Comparison of ENCODE assay signal across 5 cellular contexts in the genomic region with DNA sequence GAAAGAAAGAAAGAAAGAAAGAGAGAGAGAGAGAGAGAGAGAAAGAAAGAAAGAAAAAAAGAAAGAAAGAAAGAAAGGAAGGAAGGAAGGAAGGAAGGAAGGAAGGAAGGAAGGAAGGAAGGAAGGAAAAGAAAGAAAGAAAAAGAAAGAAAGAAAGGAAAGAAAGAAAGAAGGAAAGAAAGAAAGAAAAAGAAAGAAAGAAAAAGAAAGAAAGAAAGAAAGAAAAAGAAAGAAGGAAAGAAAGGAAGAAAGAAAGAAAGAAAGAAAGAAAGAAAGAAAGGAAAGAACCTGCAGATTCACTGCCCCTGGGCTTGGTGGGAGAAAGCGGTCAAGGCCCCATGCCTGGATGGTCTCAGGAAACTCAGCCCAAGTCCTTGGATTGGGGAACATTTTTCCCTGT.
DNase-seq lines count a peak whose midpoint lies in the region; ATAC-seq, FAIRE-seq and TF ChIP-seq lines count a peak whose summit lies in the region.
"Not testable (repeated sequence)": the region's sequence is repeated elsewhere in the genome, so short reads cannot be mapped to it uniquely, and the experiment has no call there.

No MANE protein-coding gene starts in this region.

- not testable (repeated sequence) for H3K9me1 ChIP-seq in K562 (ENCODE audit: control insufficient read depth, insufficient read depth, low read length)

- H3K27me3 Mint-ChIP-seq in WTC11 (ENCODE audit: low read depth); type B pancreatic cell: not testable (repeated sequence)

- H3K4me3 Mint-ChIP-seq in WTC11, type B pancreatic cell: not testable (repeated sequence)

- H2AFZ ChIP-seq in K562 (ENCODE audit: low read depth, low read length); osteoblast (ENCODE audit: low read length): not testable (repeated sequence)

- H3K36me3 Mint-ChIP-seq in WTC11, type B pancreatic cell: not testable (repeated sequence)

- not testable (repeated sequence) for H3K4me2 ChIP-seq in A549; K562 (ENCODE audit: insufficient read depth, low read length); osteoblast (ENCODE audit: insufficient read depth, low read length)

- not testable (repeated sequence) for TF ChIP-seq RAD21 in A549 (conservative IDR thresholded peaks at IDR 0.05 in 1 of 2, IDR thresholded peaks at IDR 0.05 in 1 of 2); K562 (CRISPR knock-in tag; conservative IDR thresholded peaks at IDR 0.05 in 1 of 2, IDR thresholded peaks at IDR 0.05 in 1 of 2)

- WGBS in A549 (ENCODE audit: missing lambda C conversion rate), result 82% methylated on average over 1 of the region's 1 CpG
- WGBS in K562 (ENCODE audit: insufficient coverage, low coverage, missing lambda C conversion rate), result no CpG with 5 or more reads among the region's 1 CpG

- POLR2A ChIA-PET in A549 (lab: Yijun Ruan, JAX); WTC11 (lab: Charles Lee); K562 (lab: Yijun Ruan, JAX): not testable (repeated sequence)

- CTCF ChIA-PET in A549 (lab: Yijun Ruan, JAX); WTC11 (lab: Charles Lee); K562 (lab: Yijun Ruan, JAX; ENCODE audit: low intra/inter-chr PET ratio): not testable (repeated sequence)

- not testable (repeated sequence) for H3K36me3 ChIP-seq in K562 (ENCODE audit: control insufficient read depth, insufficient read depth, low read length); osteoblast (ENCODE audit: insufficient read depth, low read length)

- TF ChIP-seq POLR2A in A549 (IDR thresholded peaks at IDR 0.05; ENCODE audit: low read length); K562 (conservative IDR thresholded peaks at IDR 0.05): not testable (repeated sequence)

- H3K4me3 ChIP-seq in A549; K562; osteoblast (ENCODE audit: insufficient read depth, low read length): not testable (repeated sequence)

- peaks cover 34% of the 10 kb centered on the region for H3K4me1 ChIP-seq in A549
- not testable (repeated sequence) for H3K4me1 ChIP-seq in K562 (replicated peaks in 1 of 2; ENCODE audit: control insufficient read depth in 2 of 2, insufficient read depth in 2 of 2, low read length in 2 of 2); osteoblast (ENCODE audit: insufficient read depth, low read length)

- ATAC-seq in A549, WTC11, K562: not testable (repeated sequence)

- TF ChIP-seq EP300 in A549 (IDR thresholded peaks at IDR 0.05); K562 (IDR thresholded peaks at IDR 0.05; ENCODE audit: low read length): not testable (repeated sequence)

- H3K4me1 Mint-ChIP-seq in WTC11; type B pancreatic cell (ENCODE audit: unreplicated experiment): not testable (repeated sequence)

- intact Hi-C loops in K562 (cut with micrococcal nuclease), result not testable (repeated sequence)

- not testable (repeated sequence) for H3K9ac ChIP-seq in K562 (ENCODE audit: insufficient read depth in 1 of 2, low read depth in 2 of 2, low read length in 2 of 2)

- peaks cover 0 to 17% of the 10 kb centered on the region in 2 experiments; a peak in 1 of 5 replicates for H3K27me3 ChIP-seq in K562 (ENCODE audit: control insufficient read depth in 2 of 2, insufficient read depth in 2 of 2, low read length in 2 of 2)
- not testable (repeated sequence) for H3K27me3 ChIP-seq in osteoblast (ENCODE audit: insufficient read depth, low read length)

- not testable (repeated sequence) for H3K27ac Mint-ChIP-seq in WTC11, type B pancreatic cell

- FAIRE-seq in A549 (lab: Jason Lieb, UNC); K562 (lab: Jason Lieb, UNC): not testable (repeated sequence)

- TF ChIP-seq CTCF in A549 (IDR thresholded peaks at IDR 0.05); WTC11 (IDR thresholded peaks at IDR 0.05); K562 (IDR thresholded peaks at IDR 0.05 in 2 of 3, conservative IDR thresholded peaks at IDR 0.05 in 1 of 3; ENCODE audit: insufficient read depth in 2 of 3, low read depth in 1 of 3, low read length in 3 of 3); osteoblast (IDR thresholded peaks at IDR 0.05; ENCODE audit: extremely low read depth, low read depth, low read length); type B pancreatic cell (conservative IDR thresholded peaks at IDR 0.05): not testable (repeated sequence)

- not testable (repeated sequence) for H4K20me1 ChIP-seq in K562 (replicated peaks; ENCODE audit: control insufficient read depth, insufficient read depth, low read length); osteoblast (ENCODE audit: insufficient read depth, low read length)

- H3K9me3 ChIP-seq in A549; K562 (replicated peaks; ENCODE audit: control insufficient read depth, insufficient read depth, low read depth, low read length); osteoblast (ENCODE audit: low read depth, low read length): not testable (repeated sequence)

- not testable (repeated sequence) for H3K79me2 ChIP-seq in K562 (ENCODE audit: control insufficient read depth, insufficient read depth, low read length); osteoblast (ENCODE audit: insufficient read depth, low read length)

- DNase-seq in A549 (ENCODE audit: low read depth in 1 of 2, low spot score in 1 of 2); WTC11 (ENCODE audit: low spot score); K562 (ENCODE audit: extremely low read depth in 1 of 4, low spot score in 3 of 4): not testable (repeated sequence)
- DNase-seq in osteoblast (ENCODE audit: insufficient read length, low spot score, missing footprints) (peak; percentile 46), type B pancreatic cell (ENCODE audit: extremely low spot score, unreplicated experiment) (peak; percentile 24)

- BruUV-seq in K562 (replicated peaks; lab: Mats Ljungman, UMichigan), result not testable (repeated sequence)

- in situ Hi-C loops in K562 (cut with MboI), result not testable (repeated sequence)

- not testable (repeated sequence) for H3K9me3 Mint-ChIP-seq in WTC11, type B pancreatic cell

- peak overlapping the region; percentile 56 to 99; a peak in 5 of 6 replicates for H3K27ac ChIP-seq in A549
- not testable (repeated sequence) for H3K27ac ChIP-seq in K562 (ENCODE audit: extremely low read depth, low read depth, low read length); osteoblast (ENCODE audit: low read depth, low read length)

TF ChIP-seq in WTC11, 78 proteins besides CTCF, POLR2A, EP300 and RAD21:
- 0 out of 2 replicates have a peak, but pooled peaks have one; percentile 1 for TF ChIP-seq ZNF512 (CRISPR knock-in tag; IDR thresholded peaks at IDR 0.05; ENCODE audit: borderline replicate concordance)

TF ChIP-seq in K562, 482 proteins besides CTCF, POLR2A, EP300 and RAD21:
- peak; percentile 71 for TF ChIP-seq ZNF512 (tag; IDR thresholded peaks at IDR 0.05)
